ENCODE assay signal across 14 cellular contexts in genomic region chr11:27882066-27882697, GRCh38.
DNase-seq lines count a peak whose midpoint lies in the region; ATAC-seq lines count a peak whose summit lies in the region.
"Had no signal": no experiment of that assay in that cellular context is flagged by ENCODE, and none has a peak within 500 bp of the region (broad histone marks: within the 10 kb centered on the region; RNA-seq: fewer than 3 reads in every experiment).

No MANE protein-coding gene starts in this region.

- ATAC-seq in GM19452 (IDR thresholded peaks at IDR 0.05; ENCODE audit: unreplicated experiment) (peak; percentile 69), HG03095 (IDR thresholded peaks at IDR 0.05; ENCODE audit: unreplicated experiment) (peak; percentile 62)
- ATAC-seq: K562 had no signal

- intact Hi-C loops in posterior vena cava (cut with DNase I) = no loop called here

- DNase-seq in EH (ENCODE audit: low read depth) (peak; percentile 54), RPMI7951 (ENCODE audit: low read depth) (peak; percentile 32), activated T-cell treated with anti-CD3 and anti-CD28 coated beads for 4 hours (no peak), posterior vena cava (ENCODE audit: low spot score) (no peak), DMS114 treated with DMSO at 0.1 percent for 48 hours (lab: John Stamatoyannopoulos, UW; ENCODE audit: unreplicated experiment) (no peak)
- DNase-seq in activated CD4-positive, alpha-beta T cell treated with anti-CD3 and anti-CD28 coated beads for 1 hour = no peak
- DNase-seq: effector CD4-positive, alpha-beta T cell; hippocampal formation; midbrain; NCI-H510A; retina had no signal

Comparison
In these comparisons a context has a peak if more than half of its experiments do, and no peak if none do; other contexts are left out.
1. DNase-seq: peak in EH (single experiment) and RPMI7951 (single experiment); none in activated T-cell treated with anti-CD3 and anti-CD28 coated beads for 4 hours (single experiment), activated CD4-positive, alpha-beta T cell treated with anti-CD3 and anti-CD28 coated beads for 1 hour (single experiment), posterior vena cava (single experiment) and DMS114 treated with DMSO at 0.1 percent for 48 hours (single experiment).